Comparison of ENCODE assay signal across 1 cellular context in the genomic region with DNA sequence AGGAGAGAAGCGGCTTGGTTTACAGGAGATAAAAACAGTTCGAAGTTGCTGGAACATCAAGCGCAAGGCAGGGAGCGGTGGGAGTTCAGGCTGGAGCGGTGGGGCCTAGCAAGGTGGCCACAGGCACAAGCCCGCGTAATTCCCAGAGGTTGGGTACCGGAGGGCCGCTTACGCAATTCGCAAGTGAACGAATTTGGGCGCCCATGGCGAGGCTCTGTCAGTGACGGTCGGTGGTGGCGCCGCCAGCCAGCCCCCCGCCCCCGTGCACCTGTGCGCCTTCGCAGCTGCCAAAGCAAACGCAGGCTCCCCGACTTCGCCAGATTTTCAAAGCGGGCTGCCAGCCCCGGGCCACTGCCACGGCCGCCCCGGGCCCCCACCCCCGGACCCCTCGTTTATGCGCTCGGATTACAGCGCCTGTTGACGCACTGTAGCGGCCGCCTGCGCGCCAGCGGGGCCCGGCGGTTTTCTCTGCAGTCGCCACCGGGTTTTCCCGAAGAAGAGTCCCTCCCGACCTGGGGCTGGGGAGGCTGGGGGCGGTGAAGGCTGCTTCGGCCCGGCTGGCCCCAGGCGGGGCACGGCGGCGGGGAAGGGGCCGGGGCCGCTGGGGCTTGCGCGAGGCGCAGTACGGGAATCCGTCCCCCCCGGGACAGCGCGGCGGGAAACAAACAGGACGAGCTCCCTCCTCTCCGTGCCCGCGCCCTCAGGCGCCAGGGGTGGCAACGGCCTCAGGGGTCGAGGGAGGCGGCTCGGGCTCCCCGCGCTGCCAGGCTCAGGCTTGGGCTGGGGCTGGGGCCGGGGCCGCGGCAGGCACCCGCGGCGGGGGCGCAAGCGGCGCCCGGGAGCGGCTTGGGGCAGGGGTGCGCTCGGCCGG.
TF ChIP-seq lines count a peak whose summit lies in the region.

No MANE protein-coding gene starts in this region.

TF ChIP-seq in WTC11, 78 proteins besides CTCF, POLR2A, EP300 and RAD21:
- TF ChIP-seq ARID4B (CRISPR knock-in tag; IDR thresholded peaks at IDR 0.05; ENCODE audit: borderline replicate concordance): 0 out of 2 replicates have a peak, but pooled peaks have one; percentile 49
- 0 out of 2 replicates have a peak, but pooled peaks have one; percentile 17 for TF ChIP-seq E2F1 (CRISPR knock-in tag; IDR thresholded peaks at IDR 0.05)
- TF ChIP-seq ZNF263 (CRISPR knock-in tag; IDR thresholded peaks at IDR 0.05; ENCODE audit: low read depth): no peak
- TF ChIP-seq USF1 (CRISPR knock-in tag; IDR thresholded peaks at IDR 0.05): 0 out of 2 replicates have a peak, but pooled peaks have one; percentile 42
- no peak for TF ChIP-seq JAZF1 (CRISPR knock-in tag; IDR thresholded peaks at IDR 0.05)
- TF ChIP-seq, protein P1, sequence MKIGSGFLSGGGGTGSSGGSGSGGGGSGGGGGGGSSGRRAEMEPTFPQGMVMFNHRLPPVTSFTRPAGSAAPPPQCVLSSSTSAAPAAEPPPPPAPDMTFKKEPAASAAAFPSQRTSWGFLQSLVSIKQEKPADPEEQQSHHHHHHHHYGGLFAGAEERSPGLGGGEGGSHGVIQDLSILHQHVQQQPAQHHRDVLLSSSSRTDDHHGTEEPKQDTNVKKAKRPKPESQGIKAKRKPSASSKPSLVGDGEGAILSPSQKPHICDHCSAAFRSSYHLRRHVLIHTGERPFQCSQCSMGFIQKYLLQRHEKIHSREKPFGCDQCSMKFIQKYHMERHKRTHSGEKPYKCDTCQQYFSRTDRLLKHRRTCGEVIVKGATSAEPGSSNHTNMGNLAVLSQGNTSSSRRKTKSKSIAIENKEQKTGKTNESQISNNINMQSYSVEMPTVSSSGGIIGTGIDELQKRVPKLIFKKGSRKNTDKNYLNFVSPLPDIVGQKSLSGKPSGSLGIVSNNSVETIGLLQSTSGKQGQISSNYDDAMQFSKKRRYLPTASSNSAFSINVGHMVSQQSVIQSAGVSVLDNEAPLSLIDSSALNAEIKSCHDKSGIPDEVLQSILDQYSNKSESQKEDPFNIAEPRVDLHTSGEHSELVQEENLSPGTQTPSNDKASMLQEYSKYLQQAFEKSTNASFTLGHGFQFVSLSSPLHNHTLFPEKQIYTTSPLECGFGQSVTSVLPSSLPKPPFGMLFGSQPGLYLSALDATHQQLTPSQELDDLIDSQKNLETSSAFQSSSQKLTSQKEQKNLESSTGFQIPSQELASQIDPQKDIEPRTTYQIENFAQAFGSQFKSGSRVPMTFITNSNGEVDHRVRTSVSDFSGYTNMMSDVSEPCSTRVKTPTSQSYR (CRISPR knock-in tag; IDR thresholded peaks at IDR 0.05): no peak
- TF ChIP-seq ZNF121 (CRISPR knock-in tag; IDR thresholded peaks at IDR 0.05): 0 out of 2 replicates have a peak, but pooled peaks have one; percentile 30
- TF ChIP-seq, protein P2, sequence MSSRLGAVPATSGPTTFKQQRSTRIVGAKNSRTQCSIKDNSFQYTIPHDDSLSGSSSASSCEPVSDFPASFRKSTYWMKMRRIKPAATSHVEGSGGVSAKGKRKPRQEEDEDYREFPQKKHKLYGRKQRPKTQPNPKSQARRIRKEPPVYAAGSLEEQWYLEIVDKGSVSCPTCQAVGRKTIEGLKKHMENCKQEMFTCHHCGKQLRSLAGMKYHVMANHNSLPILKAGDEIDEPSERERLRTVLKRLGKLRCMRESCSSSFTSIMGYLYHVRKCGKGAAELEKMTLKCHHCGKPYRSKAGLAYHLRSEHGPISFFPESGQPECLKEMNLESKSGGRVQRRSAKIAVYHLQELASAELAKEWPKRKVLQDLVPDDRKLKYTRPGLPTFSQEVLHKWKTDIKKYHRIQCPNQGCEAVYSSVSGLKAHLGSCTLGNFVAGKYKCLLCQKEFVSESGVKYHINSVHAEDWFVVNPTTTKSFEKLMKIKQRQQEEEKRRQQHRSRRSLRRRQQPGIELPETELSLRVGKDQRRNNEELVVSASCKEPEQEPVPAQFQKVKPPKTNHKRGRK (CRISPR knock-in tag; IDR thresholded peaks at IDR 0.05; ENCODE audit: borderline replicate concordance): no peak
- TF ChIP-seq NR3C1 (CRISPR knock-in tag; conservative IDR thresholded peaks at IDR 0.05; ENCODE audit: low read depth): no peak
- no peak for TF ChIP-seq ZNF423 (CRISPR knock-in tag; IDR thresholded peaks at IDR 0.05)
- TF ChIP-seq ZNF532 (CRISPR knock-in tag; IDR thresholded peaks at IDR 0.05; ENCODE audit: borderline replicate concordance): no peak
- no peak for TF ChIP-seq MXD4 (CRISPR knock-in tag; IDR thresholded peaks at IDR 0.05; ENCODE audit: borderline replicate concordance)
- peak; percentile 70; the same call in 1 of the 2 replicates for TF ChIP-seq MAX (CRISPR knock-in tag; IDR thresholded peaks at IDR 0.05)
- 0 out of 2 replicates have a peak, but pooled peaks have one; percentile 7 for TF ChIP-seq FOXK1 (CRISPR knock-in tag; IDR thresholded peaks at IDR 0.05)
